ENCODE assay signal across 1 cellular context in the genomic region with DNA sequence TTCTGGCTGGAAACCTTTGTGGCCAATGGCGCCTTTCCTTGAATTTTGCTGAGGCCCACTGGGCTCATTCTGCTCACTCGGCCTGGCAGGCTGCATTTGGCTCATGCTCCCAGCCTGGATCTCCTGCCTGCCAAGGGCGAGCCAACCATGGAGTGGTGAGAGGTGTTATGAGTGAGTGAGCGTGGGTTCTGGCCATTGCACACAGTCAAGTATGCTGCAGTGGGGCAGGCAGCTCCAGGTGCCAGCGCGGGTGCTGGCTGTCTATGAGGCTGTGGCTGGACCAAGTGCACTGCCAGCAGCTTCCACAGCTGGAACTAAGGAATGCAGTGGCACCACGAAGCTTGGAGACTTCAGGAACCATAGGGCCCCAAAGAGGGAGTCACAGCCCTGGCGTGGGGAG.
TF ChIP-seq lines count a peak whose summit lies in the region.

No MANE protein-coding gene starts in this region.

TF ChIP-seq in HepG2, 621 proteins besides CTCF, POLR2A, EP300 and RAD21 (continued from another document):
- TF ChIP-seq ZBTB1 (CRISPR knock-in tag; IDR thresholded peaks at IDR 0.05; ENCODE audit: borderline replicate concordance) (no peak), SIN3A (IDR thresholded peaks at IDR 0.05; ENCODE audit: borderline replicate concordance, low read depth, low read length) (no peak), IKZF1 (IDR thresholded peaks at IDR 0.05) (no peak), ZNF670 (CRISPR knock-in tag; IDR thresholded peaks at IDR 0.05; ENCODE audit: borderline replicate concordance) (no peak)
